ENCODE assay signal across 1 cellular context in the genomic region with DNA sequence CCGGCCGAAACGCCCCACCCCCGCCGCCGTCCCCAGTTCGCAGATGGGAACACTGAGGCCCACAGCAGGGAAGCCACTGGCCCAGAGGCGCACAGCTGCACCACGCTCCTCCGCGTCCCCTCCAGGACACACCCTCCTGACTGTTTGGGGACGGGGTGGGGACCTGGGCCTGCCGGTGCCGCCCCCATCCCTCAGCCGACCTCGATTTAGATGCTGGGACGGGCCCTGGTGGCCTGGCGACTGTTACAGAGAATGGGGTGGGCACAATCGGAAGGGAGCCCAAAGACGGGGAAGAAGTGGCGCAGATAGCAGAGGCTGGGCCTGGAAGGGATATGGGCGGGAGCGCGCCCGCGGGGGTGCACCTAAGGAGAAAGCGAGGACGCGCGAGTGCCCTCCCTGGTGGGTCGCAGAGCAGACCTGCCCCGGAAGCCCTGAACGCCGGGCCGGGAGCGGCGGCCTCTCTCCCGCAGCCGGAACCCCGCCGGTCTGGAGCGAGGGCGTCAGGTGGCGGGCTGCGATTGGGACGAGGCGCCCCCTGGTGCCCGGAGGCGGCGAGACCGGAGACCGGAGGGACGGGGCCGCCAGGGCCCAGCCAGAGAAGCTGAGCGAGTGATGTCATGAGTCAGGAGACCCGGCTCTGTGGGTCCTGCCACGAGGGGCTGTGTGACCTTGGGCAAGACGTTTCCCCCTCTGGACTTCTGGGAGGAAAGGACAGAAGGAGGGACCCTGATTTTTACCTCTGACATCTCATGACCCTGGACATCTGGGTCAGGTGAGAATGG.
TF ChIP-seq lines count a peak whose summit lies in the region.

No MANE protein-coding gene starts in this region.

TF ChIP-seq in K562, 482 proteins besides CTCF, POLR2A, EP300 and RAD21 (continued from another document and continues in another):
- TF ChIP-seq ZNF282 (CRISPR knock-in tag; IDR thresholded peaks at IDR 0.05) (no peak), ZSCAN32 (CRISPR knock-in tag; IDR thresholded peaks at IDR 0.05) (no peak), ETS2 (tag; IDR thresholded peaks at IDR 0.05; ENCODE audit: borderline replicate concordance, poor library complexity, severe bottlenecking) (no peak), SP2 (IDR thresholded peaks at IDR 0.05; ENCODE audit: extremely low read depth, low read depth, low read length, poor library complexity, severe bottlenecking) (peak; percentile 24), PHF8 (IDR thresholded peaks at IDR 0.05; ENCODE audit: borderline replicate concordance, low read length) (peak; percentile 82; the same call in 1 of the 2 replicates), KAT8 (IDR thresholded peaks at IDR 0.05; ENCODE audit: low read depth) (no peak), ASH1L (IDR thresholded peaks at IDR 0.05; ENCODE audit: borderline replicate concordance, low read depth, partially characterized antibody) (peak; percentile 54), PPARD (CRISPR knock-in tag; IDR thresholded peaks at IDR 0.05) (no peak), SP1 (CRISPR knock-in tag; IDR thresholded peaks at IDR 0.05) (peak; percentile 88), HNRNPL (IDR thresholded peaks at IDR 0.05; ENCODE audit: low read depth, low read length) (peak; percentile 74; the same call in 1 of the 2 replicates), ZBTB33 (CRISPR knock-in tag; IDR thresholded peaks at IDR 0.05) (0 out of 2 replicates have a peak, but pooled peaks have one; percentile 56), EP400 (IDR thresholded peaks at IDR 0.05) (peak; percentile 84), STAT5A (IDR thresholded peaks at IDR 0.05; ENCODE audit: borderline replicate concordance, low read length) (no peak), FOXJ2 (tag; IDR thresholded peaks at IDR 0.05) (no peak), CHCHD3 (CRISPR knock-in tag; IDR thresholded peaks at IDR 0.05) (no peak), XRCC5 (IDR thresholded peaks at IDR 0.05; ENCODE audit: low read depth, low read length) (peak; percentile 94), ZNF609 (CRISPR knock-in tag; IDR thresholded peaks at IDR 0.05; ENCODE audit: borderline replicate concordance) (peak; percentile 69; the same call in 1 of the 2 replicates), HIVEP1 (CRISPR knock-in tag; IDR thresholded peaks at IDR 0.05) (0 out of 2 replicates have a peak, but pooled peaks have one; percentile 65), LEF1 (IDR thresholded peaks at IDR 0.05) (no peak; the same call in 1 of the 2 replicates), ILK (tag; IDR thresholded peaks at IDR 0.05; ENCODE audit: borderline replicate concordance, low read depth) (no peak), GABPB2 (CRISPR knock-in tag; conservative IDR thresholded peaks at IDR 0.05) (no peak), ZNF551 (CRISPR knock-in tag; IDR thresholded peaks at IDR 0.05) (no peak), SUPT5H (IDR thresholded peaks at IDR 0.05) (peak; percentile 85), ELF2 (CRISPR knock-in tag; IDR thresholded peaks at IDR 0.05) (0 out of 2 replicates have a peak, but pooled peaks have one; percentile 9), ETV6 (IDR thresholded peaks at IDR 0.05; ENCODE audit: borderline replicate concordance in 1 of 2, low read depth in 2 of 2, low read length in 1 of 2) (peak in 1 of 2 experiments; percentile 31; a peak in 1 of 4 replicates), ETV6 (CRISPR knock-in tag; IDR thresholded peaks at IDR 0.05; ENCODE audit: borderline replicate concordance) (peak; percentile 70; the same call in 1 of the 2 replicates), VEZF1 (CRISPR knock-in tag; IDR thresholded peaks at IDR 0.05) (no peak), CREB1 (IDR thresholded peaks at IDR 0.05) (peak; percentile 75; the same call in 1 of the 2 replicates), CREB1 (CRISPR knock-in tag; IDR thresholded peaks at IDR 0.05) (peak; percentile 1), ZNF316 (IDR thresholded peaks at IDR 0.05) (no peak)
- TF ChIP-seq, protein P1, sequence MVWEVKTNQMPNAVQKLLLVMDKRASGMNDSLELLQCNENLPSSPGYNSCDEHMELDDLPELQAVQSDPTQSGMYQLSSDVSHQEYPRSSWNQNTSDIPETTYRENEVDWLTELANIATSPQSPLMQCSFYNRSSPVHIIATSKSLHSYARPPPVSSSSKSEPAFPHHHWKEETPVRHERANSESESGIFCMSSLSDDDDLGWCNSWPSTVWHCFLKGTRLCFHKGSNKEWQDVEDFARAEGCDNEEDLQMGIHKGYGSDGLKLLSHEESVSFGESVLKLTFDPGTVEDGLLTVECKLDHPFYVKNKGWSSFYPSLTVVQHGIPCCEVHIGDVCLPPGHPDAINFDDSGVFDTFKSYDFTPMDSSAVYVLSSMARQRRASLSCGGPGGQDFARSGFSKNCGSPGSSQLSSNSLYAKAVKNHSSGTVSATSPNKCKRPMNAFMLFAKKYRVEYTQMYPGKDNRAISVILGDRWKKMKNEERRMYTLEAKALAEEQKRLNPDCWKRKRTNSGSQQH (CRISPR knock-in tag; IDR thresholded peaks at IDR 0.05) = no peak
- TF ChIP-seq, protein P2, sequence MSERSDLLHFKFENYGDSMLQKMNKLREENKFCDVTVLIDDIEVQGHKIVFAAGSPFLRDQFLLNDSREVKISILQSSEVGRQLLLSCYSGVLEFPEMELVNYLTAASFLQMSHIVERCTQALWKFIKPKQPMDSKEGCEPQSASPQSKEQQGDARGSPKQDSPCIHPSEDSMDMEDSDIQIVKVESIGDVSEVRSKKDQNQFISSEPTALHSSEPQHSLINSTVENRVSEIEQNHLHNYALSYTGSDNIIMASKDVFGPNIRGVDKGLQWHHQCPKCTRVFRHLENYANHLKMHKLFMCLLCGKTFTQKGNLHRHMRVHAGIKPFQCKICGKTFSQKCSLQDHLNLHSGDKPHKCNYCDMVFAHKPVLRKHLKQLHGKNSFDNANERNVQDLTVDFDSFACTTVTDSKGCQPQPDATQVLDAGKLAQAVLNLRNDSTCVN (CRISPR knock-in tag; IDR thresholded peaks at IDR 0.05) = no peak
- TF ChIP-seq, protein P3, sequence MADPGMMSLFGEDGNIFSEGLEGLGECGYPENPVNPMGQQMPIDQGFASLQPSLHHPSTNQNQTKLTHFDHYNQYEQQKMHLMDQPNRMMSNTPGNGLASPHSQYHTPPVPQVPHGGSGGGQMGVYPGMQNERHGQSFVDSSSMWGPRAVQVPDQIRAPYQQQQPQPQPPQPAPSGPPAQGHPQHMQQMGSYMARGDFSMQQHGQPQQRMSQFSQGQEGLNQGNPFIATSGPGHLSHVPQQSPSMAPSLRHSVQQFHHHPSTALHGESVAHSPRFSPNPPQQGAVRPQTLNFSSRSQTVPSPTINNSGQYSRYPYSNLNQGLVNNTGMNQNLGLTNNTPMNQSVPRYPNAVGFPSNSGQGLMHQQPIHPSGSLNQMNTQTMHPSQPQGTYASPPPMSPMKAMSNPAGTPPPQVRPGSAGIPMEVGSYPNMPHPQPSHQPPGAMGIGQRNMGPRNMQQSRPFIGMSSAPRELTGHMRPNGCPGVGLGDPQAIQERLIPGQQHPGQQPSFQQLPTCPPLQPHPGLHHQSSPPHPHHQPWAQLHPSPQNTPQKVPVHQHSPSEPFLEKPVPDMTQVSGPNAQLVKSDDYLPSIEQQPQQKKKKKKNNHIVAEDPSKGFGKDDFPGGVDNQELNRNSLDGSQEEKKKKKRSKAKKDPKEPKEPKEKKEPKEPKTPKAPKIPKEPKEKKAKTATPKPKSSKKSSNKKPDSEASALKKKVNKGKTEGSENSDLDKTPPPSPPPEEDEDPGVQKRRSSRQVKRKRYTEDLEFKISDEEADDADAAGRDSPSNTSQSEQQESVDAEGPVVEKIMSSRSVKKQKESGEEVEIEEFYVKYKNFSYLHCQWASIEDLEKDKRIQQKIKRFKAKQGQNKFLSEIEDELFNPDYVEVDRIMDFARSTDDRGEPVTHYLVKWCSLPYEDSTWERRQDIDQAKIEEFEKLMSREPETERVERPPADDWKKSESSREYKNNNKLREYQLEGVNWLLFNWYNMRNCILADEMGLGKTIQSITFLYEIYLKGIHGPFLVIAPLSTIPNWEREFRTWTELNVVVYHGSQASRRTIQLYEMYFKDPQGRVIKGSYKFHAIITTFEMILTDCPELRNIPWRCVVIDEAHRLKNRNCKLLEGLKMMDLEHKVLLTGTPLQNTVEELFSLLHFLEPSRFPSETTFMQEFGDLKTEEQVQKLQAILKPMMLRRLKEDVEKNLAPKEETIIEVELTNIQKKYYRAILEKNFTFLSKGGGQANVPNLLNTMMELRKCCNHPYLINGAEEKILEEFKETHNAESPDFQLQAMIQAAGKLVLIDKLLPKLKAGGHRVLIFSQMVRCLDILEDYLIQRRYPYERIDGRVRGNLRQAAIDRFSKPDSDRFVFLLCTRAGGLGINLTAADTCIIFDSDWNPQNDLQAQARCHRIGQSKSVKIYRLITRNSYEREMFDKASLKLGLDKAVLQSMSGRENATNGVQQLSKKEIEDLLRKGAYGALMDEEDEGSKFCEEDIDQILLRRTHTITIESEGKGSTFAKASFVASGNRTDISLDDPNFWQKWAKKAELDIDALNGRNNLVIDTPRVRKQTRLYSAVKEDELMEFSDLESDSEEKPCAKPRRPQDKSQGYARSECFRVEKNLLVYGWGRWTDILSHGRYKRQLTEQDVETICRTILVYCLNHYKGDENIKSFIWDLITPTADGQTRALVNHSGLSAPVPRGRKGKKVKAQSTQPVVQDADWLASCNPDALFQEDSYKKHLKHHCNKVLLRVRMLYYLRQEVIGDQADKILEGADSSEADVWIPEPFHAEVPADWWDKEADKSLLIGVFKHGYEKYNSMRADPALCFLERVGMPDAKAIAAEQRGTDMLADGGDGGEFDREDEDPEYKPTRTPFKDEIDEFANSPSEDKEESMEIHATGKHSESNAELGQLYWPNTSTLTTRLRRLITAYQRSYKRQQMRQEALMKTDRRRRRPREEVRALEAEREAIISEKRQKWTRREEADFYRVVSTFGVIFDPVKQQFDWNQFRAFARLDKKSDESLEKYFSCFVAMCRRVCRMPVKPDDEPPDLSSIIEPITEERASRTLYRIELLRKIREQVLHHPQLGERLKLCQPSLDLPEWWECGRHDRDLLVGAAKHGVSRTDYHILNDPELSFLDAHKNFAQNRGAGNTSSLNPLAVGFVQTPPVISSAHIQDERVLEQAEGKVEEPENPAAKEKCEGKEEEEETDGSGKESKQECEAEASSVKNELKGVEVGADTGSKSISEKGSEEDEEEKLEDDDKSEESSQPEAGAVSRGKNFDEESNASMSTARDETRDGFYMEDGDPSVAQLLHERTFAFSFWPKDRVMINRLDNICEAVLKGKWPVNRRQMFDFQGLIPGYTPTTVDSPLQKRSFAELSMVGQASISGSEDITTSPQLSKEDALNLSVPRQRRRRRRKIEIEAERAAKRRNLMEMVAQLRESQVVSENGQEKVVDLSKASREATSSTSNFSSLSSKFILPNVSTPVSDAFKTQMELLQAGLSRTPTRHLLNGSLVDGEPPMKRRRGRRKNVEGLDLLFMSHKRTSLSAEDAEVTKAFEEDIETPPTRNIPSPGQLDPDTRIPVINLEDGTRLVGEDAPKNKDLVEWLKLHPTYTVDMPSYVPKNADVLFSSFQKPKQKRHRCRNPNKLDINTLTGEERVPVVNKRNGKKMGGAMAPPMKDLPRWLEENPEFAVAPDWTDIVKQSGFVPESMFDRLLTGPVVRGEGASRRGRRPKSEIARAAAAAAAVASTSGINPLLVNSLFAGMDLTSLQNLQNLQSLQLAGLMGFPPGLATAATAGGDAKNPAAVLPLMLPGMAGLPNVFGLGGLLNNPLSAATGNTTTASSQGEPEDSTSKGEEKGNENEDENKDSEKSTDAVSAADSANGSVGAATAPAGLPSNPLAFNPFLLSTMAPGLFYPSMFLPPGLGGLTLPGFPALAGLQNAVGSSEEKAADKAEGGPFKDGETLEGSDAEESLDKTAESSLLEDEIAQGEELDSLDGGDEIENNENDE (IDR thresholded peaks at IDR 0.05; ENCODE audit: low read depth, low read length) = no peak
